In genomic region chr20:1346322-1346969, GRCh38 we compare ENCODE assay signal across 1 cellular context.
TF ChIP-seq lines count a peak whose summit lies in the region.

No MANE protein-coding gene starts in this region.

TF ChIP-seq in HepG2, 621 proteins besides CTCF, POLR2A, EP300 and RAD21:
- TF ChIP-seq ARNTL (CRISPR knock-in tag; IDR thresholded peaks at IDR 0.05) (no peak), ZNF18 (CRISPR knock-in tag; IDR thresholded peaks at IDR 0.05; ENCODE audit: insufficient replicate concordance) (no peak), ZBTB34 (CRISPR knock-in tag; IDR thresholded peaks at IDR 0.05) (no peak), MNT (IDR thresholded peaks at IDR 0.05) (no peak), ELK4 (CRISPR knock-in tag; IDR thresholded peaks at IDR 0.05; ENCODE audit: borderline replicate concordance) (no peak), PTBP1 (IDR thresholded peaks at IDR 0.05; ENCODE audit: low read depth, low read length, poor library complexity, severe bottlenecking) (no peak), ZNF7 (CRISPR knock-in tag; IDR thresholded peaks at IDR 0.05) (no peak), ZNF101 (CRISPR knock-in tag; IDR thresholded peaks at IDR 0.05; ENCODE audit: borderline replicate concordance, low read depth) (no peak), FLYWCH1 (CRISPR knock-in tag; IDR thresholded peaks at IDR 0.05) (no peak), TP53 (CRISPR knock-in tag; conservative IDR thresholded peaks at IDR 0.05) (no peak), IKZF1 (IDR thresholded peaks at IDR 0.05) (no peak), ETS1 (CRISPR knock-in tag; IDR thresholded peaks at IDR 0.05) (no peak), CEBPZ (IDR thresholded peaks at IDR 0.05; ENCODE audit: low read length) (no peak), FOXO1 (CRISPR knock-in tag; IDR thresholded peaks at IDR 0.05) (no peak), GTF3A (CRISPR knock-in tag; conservative IDR thresholded peaks at IDR 0.05) (no peak), ZNF33B (CRISPR knock-in tag; IDR thresholded peaks at IDR 0.05) (no peak), ONECUT2 (CRISPR knock-in tag; IDR thresholded peaks at IDR 0.05) (no peak)
